ENCODE assay signal across 22 cellular contexts in genomic region chr12:131598717-131599116, GRCh38.
DNase-seq lines count a peak whose midpoint lies in the region; ATAC-seq and TF ChIP-seq lines count a peak whose summit lies in the region.
"Had no signal": no experiment of that assay in that cellular context is flagged by ENCODE, and none has a peak within 500 bp of the region (broad histone marks: within the 10 kb centered on the region; RNA-seq: fewer than 3 reads in every experiment).

No MANE protein-coding gene starts in this region.

- no peak for DNase-seq in CD14-positive monocyte (ENCODE audit: low spot score)
- no peak for DNase-seq in HCT116 (ENCODE audit: low read depth, low spot score)
- DNase-seq in activated CD8-positive, alpha-beta T cell treated with anti-CD3 and anti-CD28 coated beads for 36 hours: no peak
- peak; percentile 59 for DNase-seq in iPS-NIHi11 (ENCODE audit: low spot score)
- no peak for DNase-seq in naive thymus-derived CD8-positive, alpha-beta T cell
- no peak for DNase-seq in NCI-H774 (lab: John Stamatoyannopoulos, UW)
- no peak for DNase-seq in esophagus squamous epithelium (lab: John Stamatoyannopoulos, UW)
- DNase-seq: DMS53, Kasumi-1, MG63, NCI-H1048, NCI-H1436 treated with DMSO at 0.1 percent for 48 hours, NCI-H2081, NCI-H2171 treated with DMSO at 0.1 percent for 48 hours, NCI-H446, NCI-H526 treated with DMSO at 0.1 percent for 48 hours, SJCRH30 had no signal

- H3K4me3 ChIP-seq in HCT116 (replicated peaks in 1 of 2; ENCODE audit: low read depth in 1 of 2, low read length in 2 of 2) (no peak overlapping the region), esophagus squamous epithelium (no peak overlapping the region)
- H3K4me3 ChIP-seq: BLaER1, MG63, SJCRH30 had no signal

- no peak for TF ChIP-seq RAD21 in HCT116 (IDR thresholded peaks at IDR 0.05; ENCODE audit: low read depth)

- no peaks in the 10 kb centered on the region for H3K79me2 ChIP-seq in HCT116 (ENCODE audit: insufficient read depth, low read length)

- RAD21 ChIA-PET in HCT116 (lab: Charles Lee; ENCODE audit: low non-redundant PET in 1 of 2, low total read pairs in 2 of 2, uncharacterized antibody in 2 of 2, unreplicated experiment in 2 of 2): no interaction called here

- TF ChIP-seq POLR2A in HCT116 (IDR thresholded peaks at IDR 0.05; ENCODE audit: borderline replicate concordance, extremely low read depth, insufficient read depth, insufficient read length) (no peak), esophagus squamous epithelium (IDR thresholded peaks at IDR 0.05) (no peak)

- H3K9me3 ChIP-seq in HCT116 (ENCODE audit: control insufficient read depth in 1 of 2, insufficient read depth in 1 of 2, low read depth in 1 of 2, low read length in 2 of 2) (no peaks in the 10 kb centered on the region), esophagus squamous epithelium (no peaks in the 10 kb centered on the region)
- H3K9me3 ChIP-seq: BLaER1, MG63, SJCRH30 had no signal

- H4K20me1 ChIP-seq in HCT116 (ENCODE audit: insufficient read depth): no peaks in the 10 kb centered on the region
- H4K20me1 ChIP-seq: BLaER1 had no signal

- H3K27me3 Mint-ChIP-seq in CD14-positive monocyte (ENCODE audit: low read depth in 3 of 3): peaks cover 2 to 4% (median 2%) of the 10 kb centered on the region in 3 donors
- no peaks in the 10 kb centered on the region for H3K27me3 Mint-ChIP-seq in activated CD8-positive, alpha-beta T cell treated with anti-CD3 and anti-CD28 coated beads for 36 hours
- H3K27me3 Mint-ChIP-seq in naive thymus-derived CD8-positive, alpha-beta T cell: no peaks in the 10 kb centered on the region

- no peaks in the 10 kb centered on the region for H3K9me2 ChIP-seq in HCT116 (ENCODE audit: insufficient read depth)

- no peak overlapping the region for H3K4me2 ChIP-seq in HCT116 (ENCODE audit: low read length)
- H3K4me2 ChIP-seq: BLaER1 had no signal

- POLR2A ChIA-PET in HCT116 (lab: Charles Lee): interaction anchor here (0.8 kb wide), 1 partner anchor 9 kb away, joined by 3 read pairs; no protein-coding TSS in a partner anchor
- POLR2A ChIA-PET in activated CD8-positive, alpha-beta T cell treated with anti-CD3 and anti-CD28 coated beads for 36 hours (lab: Charles Lee): no interaction called here
- POLR2A ChIA-PET in naive thymus-derived CD8-positive, alpha-beta T cell (lab: Charles Lee): no interaction called here

- H3K4me1 Mint-ChIP-seq in CD14-positive monocyte: peaks cover 27% of the 10 kb centered on the region
- H3K4me1 Mint-ChIP-seq in activated CD8-positive, alpha-beta T cell treated with anti-CD3 and anti-CD28 coated beads for 36 hours (ENCODE audit: low read depth): peaks cover 11% of the 10 kb centered on the region
- peaks cover 9 to 21% (median 16%) of the 10 kb centered on the region in 4 donors for H3K4me1 Mint-ChIP-seq in naive thymus-derived CD8-positive, alpha-beta T cell
- H3K4me1 Mint-ChIP-seq: IgD-negative memory B cell had no signal

- H3K4me1 ChIP-seq in HCT116 (ENCODE audit: control insufficient read depth in 1 of 2, insufficient read depth in 2 of 2, low read length in 2 of 2) (no peaks in the 10 kb centered on the region), esophagus squamous epithelium (no peaks in the 10 kb centered on the region)
- H3K4me1 ChIP-seq: SJCRH30 had no signal

- no peaks in the 10 kb centered on the region for H3K9me3 Mint-ChIP-seq in CD14-positive monocyte
- no peaks in the 10 kb centered on the region for H3K9me3 Mint-ChIP-seq in activated CD8-positive, alpha-beta T cell treated with anti-CD3 and anti-CD28 coated beads for 36 hours
- no peaks in the 10 kb centered on the region for H3K9me3 Mint-ChIP-seq in naive thymus-derived CD8-positive, alpha-beta T cell

- H3K27me3 ChIP-seq in HCT116 (ENCODE audit: insufficient read depth, low read length): no peaks in the 10 kb centered on the region
- peaks cover 0 to 20% (median 0%) of the 10 kb centered on the region in 4 donors for H3K27me3 ChIP-seq in esophagus squamous epithelium

- CTCF ChIA-PET in HCT116 (lab: Charles Lee): no interaction called here
- CTCF ChIA-PET in activated CD8-positive, alpha-beta T cell treated with anti-CD3 and anti-CD28 coated beads for 36 hours (lab: Charles Lee): no interaction called here

- H3K27ac Mint-ChIP-seq in CD14-positive monocyte: peak overlapping the region in 4 of 7 donors; percentile 30 to 79 (median 59)
- no peak overlapping the region for H3K27ac Mint-ChIP-seq in activated CD8-positive, alpha-beta T cell treated with anti-CD3 and anti-CD28 coated beads for 36 hours
- no peak overlapping the region for H3K27ac Mint-ChIP-seq in naive thymus-derived CD8-positive, alpha-beta T cell
- H3K27ac Mint-ChIP-seq: IgD-negative memory B cell had no signal

- no peak overlapping the region for H3K4me3 Mint-ChIP-seq in CD14-positive monocyte
- H3K4me3 Mint-ChIP-seq in activated CD8-positive, alpha-beta T cell treated with anti-CD3 and anti-CD28 coated beads for 36 hours: no peak overlapping the region
- no peak overlapping the region for H3K4me3 Mint-ChIP-seq in naive thymus-derived CD8-positive, alpha-beta T cell
- H3K4me3 Mint-ChIP-seq: IgD-negative memory B cell had no signal

- H3K9ac ChIP-seq in HCT116 (ENCODE audit: low read length): no peak overlapping the region
- H3K9ac ChIP-seq: BLaER1 had no signal

- WGBS in esophagus squamous epithelium, 2 donors: 60 to 70% methylated on average over 5 of the region's 5 CpGs

- TF ChIP-seq CTCF in CD14-positive monocyte (IDR thresholded peaks at IDR 0.05): no peak
- TF ChIP-seq CTCF in HCT116 (IDR thresholded peaks at IDR 0.05 in 2 of 3, conservative IDR thresholded peaks at IDR 0.05 in 1 of 3; ENCODE audit: borderline replicate concordance in 1 of 3, insufficient read depth in 1 of 3, low read depth in 2 of 3, low read length in 2 of 3): no peak
- TF ChIP-seq CTCF in activated CD8-positive, alpha-beta T cell treated with anti-CD3 and anti-CD28 coated beads for 36 hours (IDR thresholded peaks at IDR 0.05): no peak
- TF ChIP-seq CTCF in esophagus squamous epithelium (IDR thresholded peaks at IDR 0.05): no peak

- no TSS peak for BruUV-seq in HCT116 (replicated peaks; lab: Mats Ljungman, UMichigan)

- H3K36me3 Mint-ChIP-seq in CD14-positive monocyte: peaks cover 0 to 5% of the 10 kb centered on the region in 2 donors
- H3K36me3 Mint-ChIP-seq in activated CD8-positive, alpha-beta T cell treated with anti-CD3 and anti-CD28 coated beads for 36 hours (ENCODE audit: low read depth): no peaks in the 10 kb centered on the region
- H3K36me3 Mint-ChIP-seq in naive thymus-derived CD8-positive, alpha-beta T cell: no peaks in the 10 kb centered on the region
- H3K36me3 Mint-ChIP-seq: CD8-positive, alpha-beta memory T cell; IgD-negative memory B cell had no signal

- ATAC-seq in HCT116 (peak; percentile 92), GM21528 (IDR thresholded peaks at IDR 0.05; ENCODE audit: low FRiP score, unreplicated experiment) (no peak)
- peak; percentile 47 for ATAC-seq in activated CD8-positive, alpha-beta T cell treated with anti-CD3 and anti-CD28 coated beads for 36 hours
- ATAC-seq in naive thymus-derived CD8-positive, alpha-beta T cell: no peak
- ATAC-seq: Panc1 had no signal

- no peak overlapping the region for H2AFZ ChIP-seq in HCT116 (ENCODE audit: low read depth, low read length, poor library complexity, severe bottlenecking)

- H3K27ac ChIP-seq in HCT116 (ENCODE audit: low read depth, low read length) (no peak overlapping the region), esophagus squamous epithelium (no peak overlapping the region)
- H3K27ac ChIP-seq: BLaER1, SJCRH30 had no signal

- intact Hi-C loops in CD14-positive monocyte (cut with micrococcal nuclease): no loop called here
- intact Hi-C loops in HCT116 (cut with micrococcal nuclease): no loop called here
- intact Hi-C loops in activated CD8-positive, alpha-beta T cell treated with anti-CD3 and anti-CD28 coated beads for 36 hours (cut with micrococcal nuclease): no loop called here
- intact Hi-C loops in esophagus squamous epithelium (cut with DNase I): no loop called here

- H3K36me3 ChIP-seq in HCT116 (ENCODE audit: control insufficient read depth in 1 of 2, insufficient read depth in 2 of 2, low read length in 2 of 2): no peaks in the 10 kb centered on the region
- H3K36me3 ChIP-seq in esophagus squamous epithelium: no peaks in the 10 kb centered on the region
- H3K36me3 ChIP-seq: BLaER1, MG63, SJCRH30 had no signal

TF ChIP-seq in HCT116, 20 proteins besides CTCF, POLR2A, EP300 and RAD21 (continues in another document):
- TF ChIP-seq TCF7L2 (IDR thresholded peaks at IDR 0.05; ENCODE audit: borderline replicate concordance, extremely low read depth, insufficient read depth, insufficient read length) (no peak), JUND (IDR thresholded peaks at IDR 0.05) (no peak), CBX3 (IDR thresholded peaks at IDR 0.05; ENCODE audit: low read depth) (no peak), ZNF274 (IDR thresholded peaks at IDR 0.05; ENCODE audit: low read depth, low read length) (no peak), SIN3A (IDR thresholded peaks at IDR 0.05; ENCODE audit: low read depth) (no peak), ELF1 (IDR thresholded peaks at IDR 0.05; ENCODE audit: borderline replicate concordance, low read depth) (no peak), FOSL1 (IDR thresholded peaks at IDR 0.05; ENCODE audit: low read depth) (no peak)
- TF ChIP-seq, protein P1, sequence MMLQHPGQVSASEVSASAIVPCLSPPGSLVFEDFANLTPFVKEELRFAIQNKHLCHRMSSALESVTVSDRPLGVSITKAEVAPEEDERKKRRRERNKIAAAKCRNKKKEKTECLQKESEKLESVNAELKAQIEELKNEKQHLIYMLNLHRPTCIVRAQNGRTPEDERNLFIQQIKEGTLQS (IDR thresholded peaks at IDR 0.05): no peak

Comparison
In these comparisons a context has a peak if more than half of its experiments do, and no peak if none do; other contexts are left out.
1. H3K27ac Mint-ChIP-seq: peak in CD14-positive monocyte (4 of 7); none in activated CD8-positive, alpha-beta T cell treated with anti-CD3 and anti-CD28 coated beads for 36 hours (single experiment) and naive thymus-derived CD8-positive, alpha-beta T cell (0 of 10).
2. ATAC-seq: peak in HCT116 (single experiment) and activated CD8-positive, alpha-beta T cell treated with anti-CD3 and anti-CD28 coated beads for 36 hours (single experiment); none in naive thymus-derived CD8-positive, alpha-beta T cell (0 of 2) and GM21528 (single experiment).